In the genomic region with DNA sequence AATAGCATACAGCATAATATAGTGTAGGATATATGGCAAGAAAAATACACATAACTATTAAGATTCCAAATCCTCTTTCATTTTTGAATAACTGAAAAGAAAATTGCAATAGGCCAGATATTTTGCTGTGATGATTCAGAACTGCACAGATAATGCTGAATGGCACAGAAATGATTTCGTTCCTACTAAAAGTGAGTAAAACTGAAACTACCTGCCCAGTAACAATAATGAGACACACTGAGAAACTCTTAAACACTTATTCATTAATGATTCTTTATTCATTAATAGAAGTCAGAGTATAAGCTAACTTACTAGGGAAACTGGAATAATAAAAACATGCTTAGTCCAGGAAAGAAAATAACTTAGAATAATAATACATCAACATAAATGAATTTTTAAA, we compare ENCODE assay signal across 15 cellular contexts.
DNase-seq lines count a peak whose midpoint lies in the region; ATAC-seq, FAIRE-seq and TF ChIP-seq lines count a peak whose summit lies in the region.
"Had no signal": no experiment of that assay in that cellular context is flagged by ENCODE, and none has a peak within 500 bp of the region (broad histone marks: within the 10 kb centered on the region; RNA-seq: fewer than 3 reads in every experiment).

No MANE protein-coding gene starts in this region.

- no peak overlapping the region for H2AFZ ChIP-seq in OCI-LY3 (ENCODE audit: low read depth, low read length)

- FAIRE-seq in HTR-8/SVneo (lab: Jason Lieb, UNC), result no peak
- FAIRE-seq: RCC 7860 had no signal

- H3K36me3 ChIP-seq in OCI-LY3 (replicated peaks; ENCODE audit: low read depth, low read length) (no peaks in the 10 kb centered on the region), MG63 (no peaks in the 10 kb centered on the region)
- H3K36me3 ChIP-seq: spleen had no signal

- H4K20me1 ChIP-seq in OCI-LY3 (ENCODE audit: insufficient read depth, low read length), result no peaks in the 10 kb centered on the region

- no peak overlapping the region for H3K9ac ChIP-seq in OCI-LY3 (ENCODE audit: low read length)

- peak overlapping the region; percentile 24; the same call in 1 of the 2 replicates for H3K4me2 ChIP-seq in OCI-LY3 (ENCODE audit: low read length)

- H3K9me3 ChIP-seq in OCI-LY3 (ENCODE audit: insufficient read depth, low read length) (no peaks in the 10 kb centered on the region), MG63 (no peaks in the 10 kb centered on the region)

- no peaks in the 10 kb centered on the region for H3K79me2 ChIP-seq in OCI-LY3 (ENCODE audit: low read length)

- H3K27me3 ChIP-seq in OCI-LY3 (ENCODE audit: low read depth, low read length) (no peaks in the 10 kb centered on the region), MG63 (no peaks in the 10 kb centered on the region)
- H3K27me3 ChIP-seq: spleen had no signal

- peak; percentile 92 for ATAC-seq in GM19025 (IDR thresholded peaks at IDR 0.05; ENCODE audit: low read depth, unreplicated experiment)
- ATAC-seq in GM21737 (IDR thresholded peaks at IDR 0.05; ENCODE audit: unreplicated experiment), result peak; percentile 98
- peak; percentile 90 for ATAC-seq in HG03108 (IDR thresholded peaks at IDR 0.05; ENCODE audit: unreplicated experiment)
- ATAC-seq: activated CD8-positive, alpha-beta T cell treated with anti-CD3 and anti-CD28 coated beads, Interleukin-2, amount 10 ng/mL, durations not matched to agents 7 days and 5 days; stimulated activated naive CD8-positive, alpha-beta T cell treated with anti-CD3 and anti-CD28 coated beads, Interleukin-15, Interleukin-2, amounts not matched to agents 100 U/mL and 50 U/mL, for 24 hours had no signal

- no peak overlapping the region for H3K27ac ChIP-seq in OCI-LY3 (ENCODE audit: low read length)
- H3K27ac ChIP-seq: spleen had no signal

- no peak for DNase-seq in central memory CD4-positive, alpha-beta T cell
- DNase-seq in NCI-H2196 treated with DMSO at 0.1 percent for 48 hours (lab: John Stamatoyannopoulos, UW; ENCODE audit: unreplicated experiment) (no peak), MG63 (no peak), HTR-8/SVneo (ENCODE audit: insufficient read length, low spot score) (no peak)
- DNase-seq: activated CD8-positive, alpha-beta T cell treated with anti-CD3 and anti-CD28 coated beads, Interleukin-2, amount 10 ng/mL, durations not matched to agents 7 days and 5 days; DMS 273 treated with DMSO at 0.1 percent for 48 hours; foreskin melanocyte; NCI-H774; spleen; stimulated activated naive CD8-positive, alpha-beta T cell treated with anti-CD3 and anti-CD28 coated beads, Interleukin-15, Interleukin-2, amounts not matched to agents 100 U/mL and 50 U/mL, for 24 hours had no signal

- no peak overlapping the region for H3K4me3 ChIP-seq in OCI-LY3 (ENCODE audit: low read length)
- no peak overlapping the region for H3K4me3 ChIP-seq in MG63
- H3K4me3 ChIP-seq: spleen had no signal

- H3K4me1 ChIP-seq in OCI-LY3 (ENCODE audit: low read length), result peaks cover 10% of the 10 kb centered on the region
- H3K4me1 ChIP-seq: spleen had no signal

- no peak for TF ChIP-seq CTCF in OCI-LY3 (IDR thresholded peaks at IDR 0.05; ENCODE audit: low read depth, low read length)
